ENCODE assay signal across 8 cellular contexts in the genomic region with DNA sequence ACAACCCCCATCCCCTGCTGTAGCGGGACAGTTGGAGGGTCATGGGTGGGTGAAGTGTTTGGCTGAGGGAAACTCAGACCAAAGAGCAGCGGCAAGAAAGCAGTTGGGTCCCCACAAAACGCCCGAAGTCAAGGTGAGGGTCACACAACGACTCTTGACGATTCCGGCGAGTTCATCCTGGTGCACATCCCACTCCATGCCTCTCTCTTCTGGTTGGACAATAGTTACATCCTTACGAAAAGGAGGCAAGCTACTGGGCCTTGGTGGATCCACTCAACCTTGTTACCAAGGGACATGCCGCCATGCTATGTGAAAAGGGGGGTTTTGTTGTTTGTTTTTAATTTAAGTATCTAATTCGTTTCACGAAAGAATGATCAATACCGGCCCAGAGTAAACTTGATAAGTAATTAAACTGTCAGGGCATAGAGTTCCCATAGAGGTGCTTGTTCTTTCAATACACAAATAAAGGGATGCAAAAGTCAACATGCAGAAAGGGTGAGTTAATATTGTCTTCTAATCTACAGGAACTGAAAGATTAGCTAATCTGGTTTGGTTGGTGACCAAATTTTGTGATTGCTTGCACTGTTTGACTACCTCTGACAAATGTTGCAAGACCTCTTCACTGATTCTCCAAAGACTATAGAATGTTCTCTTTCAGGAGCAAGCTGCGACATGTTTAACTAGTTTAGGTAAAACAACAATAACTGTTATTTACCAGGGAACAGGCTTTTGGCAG. TPM values are rescaled to one million over a fixed set of nuclear protein-coding genes. Genes with fewer than 3 reads are reported as not detected.
DNase-seq lines count a peak whose midpoint lies in the region; ATAC-seq and TF ChIP-seq lines count a peak whose summit lies in the region.

No MANE protein-coding gene starts in this region.

- H3K79me1 ChIP-seq in H9 (ENCODE audit: insufficient read depth, low read depth, low read length, poor library complexity, severe bottlenecking) = peaks cover 2% of the 10 kb centered on the region
- peaks cover 6% of the 10 kb centered on the region for H3K79me1 ChIP-seq in mesenchymal stem cell (replicated peaks; ENCODE audit: low read length, poor library complexity, severe bottlenecking)

- H2BK15ac ChIP-seq in H9 (ENCODE audit: low read depth, low read length) (no peak overlapping the region), mesenchymal stem cell (ENCODE audit: low read depth, poor library complexity, severe bottlenecking) (peak overlapping the region; percentile 83)

- H3K18ac ChIP-seq in H9 (ENCODE audit: insufficient read length, low read depth, low read length) (peak overlapping the region; percentile 46), mesenchymal stem cell (ENCODE audit: low read depth in 1 of 2, low read length in 2 of 2) (peak overlapping the region; percentile 73 to 96)

- H3K27me3 Mint-ChIP-seq in H9 (ENCODE audit: low read depth) = no peaks in the 10 kb centered on the region

- H3K14ac ChIP-seq in H9 (ENCODE audit: insufficient read depth, low read length) = peak overlapping the region; percentile 86
- peak overlapping the region in 1 of 2 experiments; percentile 84 for H3K14ac ChIP-seq in mesenchymal stem cell (ENCODE audit: low read length in 2 of 2)

- no peak for DNase-seq in BJ (ENCODE audit: low read depth)
- DNase-seq in H9 = no peak
- peak; percentile 7 for DNase-seq in SHP77 treated with DMSO at 0.1 percent for 48 hours (lab: John Stamatoyannopoulos, UW)
- peak; percentile 49 for DNase-seq in mesenchymal stem cell
- peak in 1 of 2 donors; percentile 24 for DNase-seq in upper lobe of left lung
- no peak for DNase-seq in NCI-H187 treated with DMSO at 0.1 percent for 48 hours (lab: John Stamatoyannopoulos, UW)
- no peak for DNase-seq in NCI-H2196 treated with DMSO at 0.1 percent for 48 hours (lab: John Stamatoyannopoulos, UW; ENCODE audit: unreplicated experiment)

- peak overlapping the region; percentile 92 to 98 for H3K4me3 Mint-ChIP-seq in H9

- H3K4me2 ChIP-seq in H9 (ENCODE audit: insufficient read depth, insufficient read length, low read length) (peak overlapping the region; percentile 89), mesenchymal stem cell (ENCODE audit: low read length, poor library complexity, severe bottlenecking) (peak overlapping the region; percentile 41)

- H2BK12ac ChIP-seq in H9 (ENCODE audit: insufficient read length, low read depth, low read length) (no peak overlapping the region), mesenchymal stem cell (ENCODE audit: low read length in 2 of 2) (peak overlapping the region in 1 of 2 experiments; percentile 1)

- H3K79me2 ChIP-seq in H9 (ENCODE audit: insufficient read depth, low read length) = peaks cover 7% of the 10 kb centered on the region; the same call in 1 of the 2 replicates

- no peaks in the 10 kb centered on the region for H3K27me3 ChIP-seq in BJ (ENCODE audit: control insufficient read depth, insufficient read depth, low read length)
- no peaks in the 10 kb centered on the region for H3K27me3 ChIP-seq in H9 (ENCODE audit: insufficient read depth, low read length)
- no peaks in the 10 kb centered on the region for H3K27me3 ChIP-seq in ectodermal cell (ENCODE audit: control insufficient read depth, insufficient read depth, low read length, poor library complexity, severe bottlenecking)
- H3K27me3 ChIP-seq in mesenchymal stem cell (ENCODE audit: control insufficient read depth in 1 of 2, insufficient read depth in 1 of 2, low read length in 2 of 2) = no peaks in the 10 kb centered on the region
- H3K27me3 ChIP-seq in upper lobe of left lung = no peaks in the 10 kb centered on the region

- H3K4me3 ChIP-seq in BJ (ENCODE audit: low read depth, low read length) = peak overlapping the region; percentile 96
- H3K4me3 ChIP-seq in ectodermal cell (ENCODE audit: insufficient read depth, low read depth, low read length) = peak overlapping the region; percentile 93
- H3K4me3 ChIP-seq in mesenchymal stem cell (ENCODE audit: insufficient read depth in 1 of 2, low read depth in 1 of 2, low read length in 2 of 2) = peak overlapping the region; percentile 95 to 98
- peak overlapping the region; percentile 66 to 76 (median 70) for H3K4me3 ChIP-seq in upper lobe of left lung

- H2BK20ac ChIP-seq in H9 (ENCODE audit: low read depth, low read length, poor library complexity, severe bottlenecking) = no peak overlapping the region

- WGBS in H9 (ENCODE audit: extremely low coverage, insufficient read length, low lambda C conversion rate) = no CpG with 5 or more reads among the region's 14 CpGs
- WGBS in ectodermal cell, 2 experiments = 23 to 26% methylated on average over 14 of the region's 14 CpGs
- WGBS in mesenchymal stem cell = 20% methylated on average over 14 of the region's 14 CpGs
- 28 to 30% methylated on average over 13 to 14 of the region's 14 CpGs for whole genome bisulfite sequencing in upper lobe of left lung, 2 donors

- POLR2A ChIA-PET in BJ (lab: Charles Lee) = no interaction called here

- H2BK120ac ChIP-seq in H9 (ENCODE audit: low read depth, low read length, poor library complexity, severe bottlenecking) (no peak overlapping the region), mesenchymal stem cell (ENCODE audit: low read depth, low read length) (peak overlapping the region; percentile 73)

- H3K9me3 Mint-ChIP-seq in H9 = peaks cover 10 to 12% of the 10 kb centered on the region in 2 experiments; a peak in 4 of 5 replicates

- peak overlapping the region; percentile 13 for H3K56ac ChIP-seq in H9 (ENCODE audit: insufficient read length, low read depth, low read length)

- ATAC-seq in upper lobe of left lung (ENCODE audit: low FRiP score in 2 of 2) = peak; percentile 2 to 38

- TF ChIP-seq EP300 in upper lobe of left lung (IDR thresholded peaks at IDR 0.05) = no peak

- H3K4me1 ChIP-seq in H9 (ENCODE audit: insufficient read depth, low read length) = no peaks in the 10 kb centered on the region
- peaks cover 5% of the 10 kb centered on the region for H3K4me1 ChIP-seq in ectodermal cell (ENCODE audit: control insufficient read depth, insufficient read depth, low read length)
- peaks cover 4% of the 10 kb centered on the region for H3K4me1 ChIP-seq in mesenchymal stem cell (ENCODE audit: control insufficient read depth, insufficient read depth, low read depth, low read length)
- peaks cover 3 to 37% (median 24%) of the 10 kb centered on the region in 4 donors for H3K4me1 ChIP-seq in upper lobe of left lung

- no peak overlapping the region for H2AK5ac ChIP-seq in H9 (ENCODE audit: insufficient read length, low read length)
- peak overlapping the region; percentile 60 for H2AK5ac ChIP-seq in mesenchymal stem cell (ENCODE audit: low read length, severe bottlenecking)

- no peak for TF ChIP-seq CTCF in BJ (IDR thresholded peaks at IDR 0.05; ENCODE audit: insufficient read depth, low read depth, low read length)
- TF ChIP-seq CTCF in H9 (conservative IDR thresholded peaks at IDR 0.05) = no peak
- TF ChIP-seq CTCF in upper lobe of left lung (IDR thresholded peaks at IDR 0.05) = no peak

- no peak overlapping the region for H3K27ac ChIP-seq in H9 (ENCODE audit: insufficient read length, low read depth, low read length)
- H3K27ac ChIP-seq in ectodermal cell (ENCODE audit: insufficient read depth, low read depth, low read length, poor library complexity, severe bottlenecking) = peak overlapping the region; percentile 50
- H3K27ac ChIP-seq in mesenchymal stem cell (ENCODE audit: low read length, poor library complexity, severe bottlenecking) = peak overlapping the region; percentile 83
- peak overlapping the region; percentile 90 to 97 (median 92) for H3K27ac ChIP-seq in upper lobe of left lung

- no peak overlapping the region for H3T11ph ChIP-seq in H9 (ENCODE audit: low read length)

- peaks cover 20 to 27% of the 10 kb centered on the region in 2 experiments for H3K4me1 Mint-ChIP-seq in H9

- H4K8ac ChIP-seq in H9 (replicated peaks; ENCODE audit: insufficient read length, low read depth, low read length) (no peak overlapping the region), mesenchymal stem cell (ENCODE audit: low read length) (peak overlapping the region; percentile 99)

- H3K36me3 Mint-ChIP-seq in H9 (ENCODE audit: insufficient read depth in 1 of 3, low read depth in 3 of 3) = peaks cover 27 to 43% (median 38%) of the 10 kb centered on the region in 3 experiments

- CTCF ChIA-PET in BJ (lab: Yijun Ruan, JAX) = interaction anchor here (0.5 to 1.1 kb wide), 3 partner anchors 9 to 1188 kb away, joined by 3 read pairs; no protein-coding TSS in a partner anchor

- H3K4ac ChIP-seq in H9 (ENCODE audit: low read depth, low read length) (no peak overlapping the region; the same call in 1 of the 2 replicates), mesenchymal stem cell (ENCODE audit: low read depth in 1 of 2, low read length in 2 of 2) (peak overlapping the region; percentile 50 to 75)

- H3K23me2 ChIP-seq in H9 (ENCODE audit: insufficient read length, low read depth, low read length, poor library complexity, severe bottlenecking) = peaks cover 8% of the 10 kb centered on the region

- H3K23ac ChIP-seq in H9 (ENCODE audit: insufficient read length, low read depth, low read length) (no peak overlapping the region), mesenchymal stem cell (ENCODE audit: low read length in 2 of 2) (peak overlapping the region in 1 of 2 experiments; percentile 86)

- H3K36me3 ChIP-seq in BJ (ENCODE audit: control insufficient read depth, insufficient read depth, low read length) = peaks cover 4% of the 10 kb centered on the region
- peaks cover 7% of the 10 kb centered on the region for H3K36me3 ChIP-seq in ectodermal cell (ENCODE audit: control insufficient read depth, insufficient read depth, low read length)
- H3K36me3 ChIP-seq in mesenchymal stem cell (ENCODE audit: control insufficient read depth in 1 of 2, insufficient read depth in 2 of 2, low read depth in 1 of 2, low read length in 2 of 2) = peaks cover 0 to 28% of the 10 kb centered on the region in 2 experiments
- peaks cover 0 to 10% (median 2%) of the 10 kb centered on the region in 4 donors for H3K36me3 ChIP-seq in upper lobe of left lung

- no peak for TF ChIP-seq POLR2A in upper lobe of left lung (IDR thresholded peaks at IDR 0.05)

- peak overlapping the region; percentile 70 to 98 (median 96); a peak in 5 of 7 replicates for H3K27ac Mint-ChIP-seq in H9

- H4K91ac ChIP-seq in H9 (ENCODE audit: insufficient read length, low read depth, low read length) (no peak overlapping the region), mesenchymal stem cell (ENCODE audit: low read length) (peak overlapping the region; percentile 20)

- peaks cover 6% of the 10 kb centered on the region for H3K9me3 ChIP-seq in H9 (ENCODE audit: control insufficient read depth, low read depth, low read length)
- no peaks in the 10 kb centered on the region for H3K9me3 ChIP-seq in ectodermal cell (ENCODE audit: control insufficient read depth, low read length)
- H3K9me3 ChIP-seq in mesenchymal stem cell (ENCODE audit: control insufficient read depth, low read length) = no peaks in the 10 kb centered on the region
- H3K9me3 ChIP-seq in upper lobe of left lung = no peaks in the 10 kb centered on the region

- H3K9ac ChIP-seq in H9 (ENCODE audit: extremely low read depth, insufficient read length, low read length) (peak overlapping the region; percentile 96), mesenchymal stem cell (ENCODE audit: low read length) (peak overlapping the region; percentile 98)

- H4K5ac ChIP-seq in H9 (ENCODE audit: insufficient read length, low read depth, low read length) = peak overlapping the region; percentile 44

- H2AFZ ChIP-seq in H9 (ENCODE audit: low read length) = no peak overlapping the region
- H2AFZ ChIP-seq in mesenchymal stem cell (ENCODE audit: low read depth, low read length) = no peak overlapping the region

- peak overlapping the region; percentile 43 for H2BK5ac ChIP-seq in H9 (ENCODE audit: insufficient read length, low read length)
- H2BK5ac ChIP-seq in mesenchymal stem cell (ENCODE audit: low read depth, low read length, poor library complexity, severe bottlenecking) = peak overlapping the region; percentile 2

- H4K20me1 ChIP-seq in H9 (ENCODE audit: control insufficient read depth, insufficient read depth, insufficient read length) = no peaks in the 10 kb centered on the region

RNA-seq across cellular contexts. Expression of a gene that starts 0.7 kb away (rescaled TPM):
- polyA plus RNA-seq in BJ (2011; rRNA removed) = 30.4 and 42.0 TPM in 2 replicates
- 18.2 and 20.3 TPM in 2 replicates for polyA minus RNA-seq in BJ (2011; rRNA and poly(A)+ RNA removed)
- total RNA-seq in H9 (2021) (72.5 and 75.3 TPM in 2 replicates), upper lobe of left lung (10 to 100 TPM in 4 of 6 donors, 1 to 10 TPM in 2; 6.4 to 51.1 (median 35.3) TPM)
- 35.7 TPM for polyA plus RNA-seq in ectodermal cell (2013, experiment 1 of 4)
- 48.2 TPM for polyA plus RNA-seq in ectodermal cell (2013, experiment 2 of 4)
- polyA plus RNA-seq in ectodermal cell (2013, experiment 3 of 4) = 28.3 TPM
- polyA plus RNA-seq in ectodermal cell (2013, experiment 4 of 4) = 42.0 TPM
- polyA plus RNA-seq in mesenchymal stem cell (2013, experiment 1 of 2) = 65.4 TPM
- 68.3 TPM for polyA plus RNA-seq in mesenchymal stem cell (2013, experiment 2 of 2)

Comparison
In these comparisons a context has a peak if more than half of its experiments do, and no peak if none do; other contexts are left out.
1. DNase-seq: peak in SHP77 treated with DMSO at 0.1 percent for 48 hours (single experiment) and mesenchymal stem cell (single experiment); none in BJ (single experiment), H9 (single experiment), NCI-H187 treated with DMSO at 0.1 percent for 48 hours (single experiment) and NCI-H2196 treated with DMSO at 0.1 percent for 48 hours (single experiment).
2. Peak in every context shown above with its lines, with median percentiles within 50 percentile points of each other: H3K4me3 ChIP-seq.